Comparison of ENCODE assay signal across 23 cellular contexts in genomic region chr1:60886090-60886489, GRCh38.
DNase-seq lines count a peak whose midpoint lies in the region; ATAC-seq, FAIRE-seq and TF ChIP-seq lines count a peak whose summit lies in the region.
"Had no signal": no experiment of that assay in that cellular context is flagged by ENCODE, and none has a peak within 500 bp of the region (broad histone marks: within the 10 kb centered on the region; RNA-seq: fewer than 3 reads in every experiment).

No MANE protein-coding gene starts in this region.

- H3K27ac ChIP-seq in A549 = no peak overlapping the region
- H3K27ac ChIP-seq: BLaER1, HL-60, RWPE1 had no signal

- no peaks in the 10 kb centered on the region for H3K9me3 ChIP-seq in A549
- no peaks in the 10 kb centered on the region for H3K9me3 ChIP-seq in Loucy (ENCODE audit: insufficient read depth, low read depth, low read length)
- H3K9me3 ChIP-seq: BLaER1, HAP-1 had no signal

- TF ChIP-seq POLR2A in A549 (IDR thresholded peaks at IDR 0.05; ENCODE audit: low read length) = no peak

- TF ChIP-seq RAD21 in A549 (conservative IDR thresholded peaks at IDR 0.05 in 1 of 2, IDR thresholded peaks at IDR 0.05 in 1 of 2) = no peak

- TF ChIP-seq CTCF in A549 (IDR thresholded peaks at IDR 0.05) = no peak
- no peak for TF ChIP-seq CTCF in Loucy (conservative IDR thresholded peaks at IDR 0.05; ENCODE audit: low read length)
- TF ChIP-seq CTCF in glutamatergic neuron (IDR thresholded peaks at IDR 0.05; ENCODE audit: partially characterized antibody, unreplicated experiment) = no peak
- TF ChIP-seq CTCF in nephron progenitor cell (IDR thresholded peaks at IDR 0.05) = no peak

- TF ChIP-seq EP300 in A549 (IDR thresholded peaks at IDR 0.05) = no peak

- H3K4me1 Mint-ChIP-seq in glutamatergic neuron (ENCODE audit: low read depth, unreplicated experiment) (peaks cover 43% of the 10 kb centered on the region), nephron progenitor cell (peaks cover 26% of the 10 kb centered on the region)
- H3K4me1 Mint-ChIP-seq: CD4-positive, CD25-positive, alpha-beta regulatory T cell had no signal

- POLR2A ChIA-PET in A549 (lab: Yijun Ruan, JAX) = no interaction called here

- DNase-seq in A549 (ENCODE audit: low read depth in 1 of 2, low spot score in 1 of 2) (no peak), glutamatergic neuron (no peak), nephron progenitor cell (no peak), NCI-H146 treated with DMSO at 0.1 percent for 48 hours (lab: John Stamatoyannopoulos, UW; ENCODE audit: unreplicated experiment) (no peak), sciatic nerve (ENCODE audit: low spot score) (no peak), HUDEP-2 (lab: John Stamatoyannopoulos, UW; ENCODE audit: unreplicated experiment in 76 of 76) (no peak)
- DNase-seq: CD4-positive, CD25-positive, alpha-beta regulatory T cell; DMS153; DND-41; GOT3; KG1; MM.1S; NCI-H1417; NCI-H2081; NCI-H2227 treated with DMSO at 0.1 percent for 48 hours; SHP77 had no signal

- H3K9me2 ChIP-seq in Loucy (replicated peaks; ENCODE audit: low read depth, low read length) = no peaks in the 10 kb centered on the region

- peak overlapping the region; percentile 82; the same call in 1 of the 2 replicates for H2AFZ ChIP-seq in Loucy (ENCODE audit: low read length)

- 35% methylated on average over 1 of the region's 1 CpG for WGBS in A549 (ENCODE audit: missing lambda C conversion rate)

- no peaks in the 10 kb centered on the region for H3K36me3 Mint-ChIP-seq in glutamatergic neuron (ENCODE audit: unreplicated experiment)
- no peaks in the 10 kb centered on the region for H3K36me3 Mint-ChIP-seq in nephron progenitor cell (ENCODE audit: low read depth)
- H3K36me3 Mint-ChIP-seq: CD4-positive, CD25-positive, alpha-beta regulatory T cell had no signal

- H3K4me3 Mint-ChIP-seq in glutamatergic neuron (ENCODE audit: unreplicated experiment) (no peak overlapping the region), nephron progenitor cell (no peak overlapping the region)
- H3K4me3 Mint-ChIP-seq: CD4-positive, CD25-positive, alpha-beta regulatory T cell had no signal

- no peak overlapping the region for H3K4me3 ChIP-seq in A549
- no peak overlapping the region for H3K4me3 ChIP-seq in Loucy (ENCODE audit: low read length, poor library complexity, severe bottlenecking)
- H3K4me3 ChIP-seq: BLaER1, HAP-1 had no signal

- no peaks in the 10 kb centered on the region for H3K79me2 ChIP-seq in Loucy (ENCODE audit: insufficient read depth, low read length)

- no peak overlapping the region for H3K9ac ChIP-seq in Loucy (ENCODE audit: low read depth, low read length, poor library complexity, severe bottlenecking)
- H3K9ac ChIP-seq: BLaER1 had no signal

- CTCF ChIA-PET in A549 (lab: Yijun Ruan, JAX) = no interaction called here

- H3K36me3 ChIP-seq in Loucy (ENCODE audit: insufficient read depth, low read length) = no peaks in the 10 kb centered on the region
- H3K36me3 ChIP-seq: BLaER1, HAP-1 had no signal

- ATAC-seq in A549 (no peak), GM19328 (IDR thresholded peaks at IDR 0.05; ENCODE audit: unreplicated experiment) (no peak), sciatic nerve (no peak)
- ATAC-seq: Panc1 had no signal

- H3K4me1 ChIP-seq in A549 (no peaks in the 10 kb centered on the region), Loucy (ENCODE audit: insufficient read depth, low read length, poor library complexity, severe bottlenecking) (peaks cover 17% of the 10 kb centered on the region)
- H3K4me1 ChIP-seq: HAP-1 had no signal

- no peak for FAIRE-seq in A549 (lab: Jason Lieb, UNC)

- peak overlapping the region; percentile 93 for H3K27ac Mint-ChIP-seq in glutamatergic neuron (ENCODE audit: unreplicated experiment)
- peak overlapping the region; percentile 18 for H3K27ac Mint-ChIP-seq in nephron progenitor cell
- H3K27ac Mint-ChIP-seq: CD4-positive, CD25-positive, alpha-beta regulatory T cell had no signal

- H3F3A ChIP-seq in Loucy (ENCODE audit: low read depth) = no peaks in the 10 kb centered on the region

- H3K27me3 ChIP-seq in Loucy (ENCODE audit: insufficient read depth, low read length, poor library complexity, severe bottlenecking) = no peaks in the 10 kb centered on the region
- H3K27me3 ChIP-seq: BLaER1 had no signal

- intact Hi-C loops in sciatic nerve (cut with DNase I) = no loop called here

- peaks cover 2% of the 10 kb centered on the region for H3K9me3 Mint-ChIP-seq in glutamatergic neuron (ENCODE audit: unreplicated experiment)
- H3K9me3 Mint-ChIP-seq in nephron progenitor cell = no peaks in the 10 kb centered on the region

- H3K4me2 ChIP-seq in A549 (no peak overlapping the region), Loucy (ENCODE audit: low read depth, low read length, poor library complexity, severe bottlenecking) (no peak overlapping the region)
- H3K4me2 ChIP-seq: BLaER1 had no signal

- H4K20me1 ChIP-seq in Loucy (ENCODE audit: insufficient read depth, low read length, poor library complexity, severe bottlenecking) = no peaks in the 10 kb centered on the region
- H4K20me1 ChIP-seq: BLaER1 had no signal

- H3K27me3 Mint-ChIP-seq in glutamatergic neuron (ENCODE audit: unreplicated experiment) (peaks cover 5% of the 10 kb centered on the region), nephron progenitor cell (ENCODE audit: low read depth, poor library complexity) (no peaks in the 10 kb centered on the region)

TF ChIP-seq in A549, 52 proteins besides CTCF, POLR2A, EP300 and RAD21:
- TF ChIP-seq MAFK (IDR thresholded peaks at IDR 0.05; ENCODE audit: partially characterized antibody) (peak; percentile 71), ZC3H11A (IDR thresholded peaks at IDR 0.05) (no peak)
TF ChIP-seq in A549: peak in this region for 1.
